Comparison of ENCODE assay signal across 21 cellular contexts in the genomic region with DNA sequence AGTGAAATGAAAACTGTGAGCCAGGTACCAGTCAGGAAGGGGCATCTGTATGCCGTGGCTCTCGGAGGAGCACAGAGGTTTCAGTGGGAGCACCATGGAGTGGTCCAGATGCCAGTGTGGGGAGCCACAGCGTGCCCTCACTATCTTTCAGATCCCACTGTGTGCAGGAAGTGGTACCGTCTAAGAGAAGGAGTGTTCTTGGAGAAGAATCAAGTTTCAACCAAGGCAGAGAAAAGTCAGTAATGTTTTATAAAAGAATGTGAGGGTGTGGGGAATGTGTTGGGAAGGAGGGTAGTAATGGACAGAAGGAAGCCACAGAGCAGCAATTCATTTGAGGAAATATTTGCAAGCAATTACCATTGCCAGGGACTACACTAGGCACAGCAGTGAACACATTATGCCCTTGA.
"Had no signal": no experiment of that assay in that cellular context is flagged by ENCODE, and none has a peak within 500 bp of the region (broad histone marks: within the 10 kb centered on the region; RNA-seq: fewer than 3 reads in every experiment).

No MANE protein-coding gene starts in this region.

- FAIRE-seq: colon, endometrium had no signal

- H3K36me3 Mint-ChIP-seq: immature natural killer cell, memory B cell, naive B cell had no signal

- H3K9me3 ChIP-seq: body of pancreas, gastroesophageal sphincter, mucosa of descending colon, suprapubic skin, transverse colon had no signal

- ATAC-seq: activated CD8-positive, alpha-beta T cell treated with anti-CD3 and anti-CD28 coated beads, Interleukin-2, amount 10 ng/mL, durations not matched to agents 7 days and 5 days; activated T-cell treated with anti-CD3 and anti-CD28 coated beads, Interleukin-2, amount 50 U/mL, for 4 hours; body of pancreas; esophagus mucosa; gastroesophageal sphincter; mucosa of descending colon; stimulated activated naive CD8-positive, alpha-beta T cell treated with anti-CD3 and anti-CD28 coated beads, Interleukin-15, amount 100 ng/mL, for 72 hours had no signal

- H3K27ac ChIP-seq: body of pancreas, gastroesophageal sphincter, suprapubic skin, transverse colon had no signal

- H3K4me3 Mint-ChIP-seq: activated CD4-positive, alpha-beta T cell treated with anti-CD3 and anti-CD28 coated beads, Interleukin-2, amount 10 ng/mL, durations not matched to agents 7 days and 5 days; activated CD8-positive, alpha-beta T cell treated with anti-CD3 and anti-CD28 coated beads, Interleukin-2, amount 10 ng/mL, durations not matched to agents 7 days and 5 days; activated T-cell treated with anti-CD3 and anti-CD28 coated beads, Interleukin-2, amount 50 U/mL, for 4 hours; immature natural killer cell; memory B cell; neural crest cell; stimulated activated naive CD8-positive, alpha-beta T cell treated with anti-CD3 and anti-CD28 coated beads, Interleukin-15, amount 100 ng/mL, for 72 hours had no signal

- H3K36me3 ChIP-seq: gastroesophageal sphincter, suprapubic skin, transverse colon had no signal

- H3K4me1 Mint-ChIP-seq: activated CD4-positive, alpha-beta T cell treated with anti-CD3 and anti-CD28 coated beads, Interleukin-2, amount 10 ng/mL, durations not matched to agents 7 days and 5 days; immature natural killer cell; memory B cell; naive B cell; neural crest cell had no signal

- H3K27me3 ChIP-seq: body of pancreas, gastroesophageal sphincter, suprapubic skin, transverse colon had no signal

- DNase-seq: activated CD4-positive, alpha-beta T cell treated with anti-CD3 and anti-CD28 coated beads, Interleukin-2, amount 10 ng/mL, durations not matched to agents 7 days and 5 days; activated CD8-positive, alpha-beta T cell treated with anti-CD3 and anti-CD28 coated beads, Interleukin-2, amount 10 ng/mL, durations not matched to agents 7 days and 5 days; activated effector memory CD4-positive, alpha-beta T cell treated with Interleukin-2 at 50 U/mL for 16 hours; activated naive CD4-positive, alpha-beta T cell treated with anti-CD3 and anti-CD28 coated beads, Interleukin-2, amount 50 U/mL, for 16 hours; activated T-cell treated with anti-CD3 and anti-CD28 coated beads, Interleukin-2, amount 50 U/mL, for 4 hours; body of pancreas; caudate nucleus; immature natural killer cell; kidney glomerular epithelial cell; mucosa of descending colon; naive B cell; stimulated activated naive CD8-positive, alpha-beta T cell treated with anti-CD3 and anti-CD28 coated beads, Interleukin-15, amount 100 ng/mL, for 72 hours; T1000; transverse colon had no signal

- H3K27ac Mint-ChIP-seq: activated CD4-positive, alpha-beta T cell treated with anti-CD3 and anti-CD28 coated beads, Interleukin-2, amount 10 ng/mL, durations not matched to agents 7 days and 5 days; activated CD8-positive, alpha-beta T cell treated with anti-CD3 and anti-CD28 coated beads, Interleukin-2, amount 10 ng/mL, durations not matched to agents 7 days and 5 days; immature natural killer cell; memory B cell; stimulated activated naive CD8-positive, alpha-beta T cell treated with anti-CD3 and anti-CD28 coated beads, Interleukin-15, amount 100 ng/mL, for 72 hours had no signal

- H3K4me1 ChIP-seq: body of pancreas, suprapubic skin, transverse colon had no signal

- H3K9me3 Mint-ChIP-seq: activated CD4-positive, alpha-beta T cell treated with anti-CD3 and anti-CD28 coated beads, Interleukin-2, amount 10 ng/mL, durations not matched to agents 7 days and 5 days; activated T-cell treated with anti-CD3 and anti-CD28 coated beads, Interleukin-2, amount 50 U/mL, for 4 hours; immature natural killer cell; memory B cell; naive B cell; neural crest cell; stimulated activated naive CD8-positive, alpha-beta T cell treated with anti-CD3 and anti-CD28 coated beads, Interleukin-15, amount 100 ng/mL, for 72 hours had no signal

- H3K27me3 Mint-ChIP-seq: activated CD4-positive, alpha-beta T cell treated with anti-CD3 and anti-CD28 coated beads, Interleukin-2, amount 10 ng/mL, durations not matched to agents 7 days and 5 days; memory B cell; naive B cell; stimulated activated naive CD8-positive, alpha-beta T cell treated with anti-CD3 and anti-CD28 coated beads, Interleukin-15, amount 100 ng/mL, for 72 hours had no signal

- H3K4me3 ChIP-seq: body of pancreas, gastroesophageal sphincter, mucosa of descending colon, suprapubic skin, transverse colon had no signal
